Comparison of ENCODE assay signal across 6 cellular contexts in the genomic region with DNA sequence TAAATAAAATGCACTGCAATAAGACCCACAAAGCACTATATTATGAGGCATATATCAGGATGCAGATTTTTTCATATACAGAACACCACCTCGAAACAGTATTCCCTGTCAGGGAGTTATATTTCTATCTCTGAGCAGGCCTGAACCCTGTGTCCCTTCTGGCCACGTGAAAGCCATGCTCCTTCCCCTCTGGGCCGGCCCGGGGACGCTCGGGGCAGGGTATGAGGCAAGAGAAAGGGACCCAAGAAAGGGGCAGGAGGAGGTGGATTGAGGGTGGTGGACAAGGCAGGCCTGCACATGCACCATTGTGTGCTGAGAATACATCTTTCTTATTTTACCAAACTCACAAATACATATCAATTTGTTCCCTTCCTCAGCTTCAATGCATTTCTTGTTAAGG.
"Had no signal": no experiment of that assay in that cellular context is flagged by ENCODE, and none has a peak within 500 bp of the region (broad histone marks: within the 10 kb centered on the region; RNA-seq: fewer than 3 reads in every experiment).

No MANE protein-coding gene starts in this region.

- DNase-seq: IMR-90, KBM-7 had no signal

- H3K4me3 Mint-ChIP-seq: IgD-negative memory B cell had no signal

- ATAC-seq: HepG2, K562 had no signal

- H3K4me3 ChIP-seq: K562 had no signal

- H3K27ac ChIP-seq: HL-60 had no signal

- H3K27ac Mint-ChIP-seq: IgD-negative memory B cell had no signal

- H3K4me1 Mint-ChIP-seq: IgD-negative memory B cell had no signal
